In genomic region chr3:183393625-183394024, GRCh38 we compare ENCODE assay signal across 20 cellular contexts.
"Had no signal": no experiment of that assay in that cellular context is flagged by ENCODE, and none has a peak within 500 bp of the region (broad histone marks: within the 10 kb centered on the region; RNA-seq: fewer than 3 reads in every experiment).

No MANE protein-coding gene starts in this region.

- ATAC-seq: gastroesophageal sphincter, natural killer cell, right cardiac atrium, T-helper 17 cell had no signal

- H3K9me3 ChIP-seq: gastroesophageal sphincter, left lung, tibial nerve, vagina had no signal

- H3K36me3 Mint-ChIP-seq: activated naive CD8-positive, alpha-beta T cell treated with anti-CD3 and anti-CD28 coated beads for 36 hours; natural killer cell had no signal

- H3K4me1 ChIP-seq: gastroesophageal sphincter, left lung, tibial nerve, vagina had no signal

- H3K27me3 ChIP-seq: brain microvascular endothelial cell, left lung, tibial nerve, vagina had no signal

- H3K27ac ChIP-seq: brain microvascular endothelial cell, epithelial cell of prostate, gastroesophageal sphincter, left lung, tibial nerve, vagina had no signal

- DNase-seq: activated CD4-positive, alpha-beta memory T cell treated with anti-CD3 and anti-CD28 coated beads, Interleukin-2, amount 10 ng/mL, durations not matched to agents 7 days and 5 days; activated CD4-positive, alpha-beta T cell treated with anti-CD3 and anti-CD28 coated beads for 4 hours; activated naive CD8-positive, alpha-beta T cell treated with anti-CD3 and anti-CD28 coated beads for 36 hours; amygdala; brain microvascular endothelial cell; cerebellar nuclear complex; effector memory CD4-positive, alpha-beta T cell; left lung; natural killer cell; right cardiac atrium; small intestine; stimulated activated CD4-positive, alpha-beta T cell treated with anti-CD3 and anti-CD28 coated beads, Interleukin-4, amount 100 ng/mL, for 24 hours; stimulated activated naive CD4-positive, alpha-beta T cell; substantia nigra; T-helper 17 cell had no signal

- H3K4me3 ChIP-seq: gastroesophageal sphincter, left lung, tibial nerve, vagina had no signal

- H3K4me1 Mint-ChIP-seq: activated CD4-positive, alpha-beta memory T cell treated with anti-CD3 and anti-CD28 coated beads, Interleukin-2, amount 10 ng/mL, durations not matched to agents 7 days and 5 days; natural killer cell had no signal

- H3K36me3 ChIP-seq: brain microvascular endothelial cell, gastroesophageal sphincter, left lung, tibial nerve, vagina had no signal

- H3K4me3 Mint-ChIP-seq: activated CD4-positive, alpha-beta memory T cell treated with anti-CD3 and anti-CD28 coated beads, Interleukin-2, amount 10 ng/mL, durations not matched to agents 7 days and 5 days; activated naive CD8-positive, alpha-beta T cell treated with anti-CD3 and anti-CD28 coated beads for 36 hours; natural killer cell; T-helper 17 cell had no signal

- H3K27ac Mint-ChIP-seq: activated CD4-positive, alpha-beta memory T cell treated with anti-CD3 and anti-CD28 coated beads, Interleukin-2, amount 10 ng/mL, durations not matched to agents 7 days and 5 days; activated naive CD8-positive, alpha-beta T cell treated with anti-CD3 and anti-CD28 coated beads for 36 hours; natural killer cell; progenitor cell of endocrine pancreas; T-helper 17 cell had no signal

- H3K27me3 Mint-ChIP-seq: activated CD4-positive, alpha-beta memory T cell treated with anti-CD3 and anti-CD28 coated beads, Interleukin-2, amount 10 ng/mL, durations not matched to agents 7 days and 5 days; activated naive CD8-positive, alpha-beta T cell treated with anti-CD3 and anti-CD28 coated beads for 36 hours; progenitor cell of endocrine pancreas; T-helper 17 cell had no signal

- H3K9me3 Mint-ChIP-seq: activated CD4-positive, alpha-beta memory T cell treated with anti-CD3 and anti-CD28 coated beads, Interleukin-2, amount 10 ng/mL, durations not matched to agents 7 days and 5 days; activated naive CD8-positive, alpha-beta T cell treated with anti-CD3 and anti-CD28 coated beads for 36 hours; natural killer cell had no signal
